8 cellular contexts compared by ENCODE assay signal in genomic region chr12:93766802-93767523, GRCh38.
DNase-seq lines count a peak whose midpoint lies in the region; ATAC-seq, FAIRE-seq and TF ChIP-seq lines count a peak whose summit lies in the region.

No MANE protein-coding gene starts in this region.

- H3K27me3 ChIP-seq in prostate gland (replicated peaks; ENCODE audit: insufficient read depth), result no peaks in the 10 kb centered on the region

- peak; percentile 13 for FAIRE-seq in frontal cortex (lab: Jason Lieb, UNC)

- peaks cover 40% of the 10 kb centered on the region for H3K4me1 Mint-ChIP-seq in activated T-cell treated with anti-CD3 and anti-CD28 coated beads, Interleukin-2, amount 50 U/mL, for 4 hours (ENCODE audit: low read depth)

- WGBS in prostate gland, result 26% methylated on average over 6 of the region's 6 CpGs

- intact Hi-C loops in prostate gland (cut with DNase I), result loop anchor here (2.0 to 10.0 kb wide), 4 partner anchors 208 to 334 kb away; no protein-coding TSS in a partner anchor

- H3K36me3 Mint-ChIP-seq in activated T-cell treated with anti-CD3 and anti-CD28 coated beads, Interleukin-2, amount 50 U/mL, for 4 hours (ENCODE audit: insufficient read depth), result no peaks in the 10 kb centered on the region

- H3K27me3 Mint-ChIP-seq in activated T-cell treated with anti-CD3 and anti-CD28 coated beads, Interleukin-2, amount 50 U/mL, for 4 hours (ENCODE audit: low read depth), result no peaks in the 10 kb centered on the region

- no peaks in the 10 kb centered on the region for H3K36me3 ChIP-seq in prostate gland

- H3K4me1 ChIP-seq in prostate gland (replicated peaks), result no peaks in the 10 kb centered on the region

- H3K9me3 Mint-ChIP-seq in activated T-cell treated with anti-CD3 and anti-CD28 coated beads, Interleukin-2, amount 50 U/mL, for 4 hours, result no peaks in the 10 kb centered on the region

- TF ChIP-seq POLR2A in prostate gland (IDR thresholded peaks at IDR 0.05), result no peak

- H3K4me3 ChIP-seq in prostate gland, result no peak overlapping the region

- H3K9me3 ChIP-seq in prostate gland, result no peaks in the 10 kb centered on the region

- H3K4me3 Mint-ChIP-seq in activated T-cell treated with anti-CD3 and anti-CD28 coated beads, Interleukin-2, amount 50 U/mL, for 4 hours, result no peak overlapping the region

- peak; percentile 35 for DNase-seq in NCI-H345 (lab: John Stamatoyannopoulos, UW)
- DNase-seq in NCI-H345 treated with DMSO at 0.1 percent for 48 hours (lab: John Stamatoyannopoulos, UW; ENCODE audit: unreplicated experiment), result no peak
- DNase-seq in NCI-H2107 (lab: John Stamatoyannopoulos, UW), result peak; percentile 29
- peak; percentile 9 for DNase-seq in activated T-cell treated with anti-CD3 and anti-CD28 coated beads, Interleukin-2, amount 50 U/mL, for 4 hours
- DNase-seq in frontal cortex (ENCODE audit: low spot score in 2 of 2), result peak in 1 of 2 donors; percentile 45
- peak; percentile 54 for DNase-seq in prostate gland (ENCODE audit: low spot score)
- no peak for DNase-seq in retina

- TF ChIP-seq CTCF in prostate gland (IDR thresholded peaks at IDR 0.05), result peak in 3 of 4 experiments; percentile 54 to 80 (median 70)

- peak; percentile 62 to 65 for ATAC-seq in activated T-cell treated with anti-CD3 and anti-CD28 coated beads, Interleukin-2, amount 50 U/mL, for 4 hours
- ATAC-seq in HG02610 (IDR thresholded peaks at IDR 0.05; ENCODE audit: unreplicated experiment), result no peak

- peak overlapping the region; percentile 54 to 60 for H3K27ac ChIP-seq in prostate gland

Comparison
In these comparisons a context has a peak if more than half of its experiments do, and no peak if none do; other contexts are left out.
1. DNase-seq: peak in NCI-H345 (single experiment), NCI-H2107 (single experiment), activated T-cell treated with anti-CD3 and anti-CD28 coated beads, Interleukin-2, amount 50 U/mL, for 4 hours (single experiment) and prostate gland (single experiment); none in NCI-H345 treated with DMSO at 0.1 percent for 48 hours (single experiment) and retina (single experiment).